13 cellular contexts compared by ENCODE assay signal in the genomic region with DNA sequence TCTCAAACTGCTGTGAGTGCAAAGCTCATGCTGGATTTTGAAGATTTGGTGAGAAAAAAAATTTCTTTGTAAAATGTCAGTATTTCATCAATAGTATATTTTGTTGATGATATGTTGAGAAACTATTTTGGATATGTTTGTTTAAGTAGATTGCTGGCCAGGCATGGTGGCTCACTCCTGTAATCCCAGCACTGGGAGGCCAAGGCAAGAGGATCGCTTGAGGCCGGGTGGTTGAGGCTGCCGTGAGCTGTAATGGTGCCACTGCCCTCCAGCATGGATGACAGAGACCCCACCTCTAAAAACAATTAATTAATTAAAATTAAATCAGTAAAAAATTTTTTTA. TPM values are rescaled to one million over a fixed set of nuclear protein-coding genes. Genes with fewer than 3 reads are reported as not detected.
A peak's percentile ranks its signal among the peaks of the same experiment; 100 is the strongest.
DNase-seq lines count a peak whose midpoint lies in the region; ATAC-seq, FAIRE-seq and TF ChIP-seq lines count a peak whose summit lies in the region.
"Had no signal": no experiment of that assay in that cellular context is flagged by ENCODE, and none has a peak within 500 bp of the region (broad histone marks: within the 10 kb centered on the region; RNA-seq: fewer than 3 reads in every experiment).

No MANE protein-coding gene starts in this region.

- H3K9ac ChIP-seq in HepG2 (ENCODE audit: insufficient read depth, low read depth, low read length): peak overlapping the region; percentile 69; the same call in 1 of the 2 replicates

- H3K36me3 Mint-ChIP-seq in T-helper 1 cell treated with Interleukin-12 subunit alpha and Interleukin-12 subunit beta and Interleukin-4 antibody, amounts not matched to agents 30 μg/mL and 1 μg/mL, for 36 hours (ENCODE audit: low read depth): no peaks in the 10 kb centered on the region
- peaks cover 0 to 2% of the 10 kb centered on the region in 2 donors for H3K36me3 Mint-ChIP-seq in activated naive CD4-positive, alpha-beta T cell treated with anti-CD3 and anti-CD28 coated beads, Interleukin-2, amount 50 U/mL, for 72 hours
- no peaks in the 10 kb centered on the region for H3K36me3 Mint-ChIP-seq in stimulated activated naive B cell treated with anti-CD40 and anti-IgM and Interleukin-4, amounts not matched to agents 10 μg/mL and 1 μg/mL and 100 μg/mL, for 72 hours

- peaks cover 45% of the 10 kb centered on the region for H3K4me1 Mint-ChIP-seq in T-helper 1 cell treated with Interleukin-12 subunit alpha and Interleukin-12 subunit beta and Interleukin-4 antibody, amounts not matched to agents 30 μg/mL and 1 μg/mL, for 36 hours (ENCODE audit: low read depth)
- peaks cover 37 to 56% of the 10 kb centered on the region in 2 donors for H3K4me1 Mint-ChIP-seq in stimulated activated naive B cell treated with anti-CD40 and anti-IgM and Interleukin-4, amounts not matched to agents 10 μg/mL and 1 μg/mL and 100 μg/mL, for 72 hours

- no peaks in the 10 kb centered on the region for H3K9me3 Mint-ChIP-seq in T-helper 1 cell treated with Interleukin-12 subunit alpha and Interleukin-12 subunit beta and Interleukin-4 antibody, amounts not matched to agents 30 μg/mL and 1 μg/mL, for 36 hours
- H3K9me3 Mint-ChIP-seq in activated naive CD4-positive, alpha-beta T cell treated with anti-CD3 and anti-CD28 coated beads, Interleukin-2, amount 50 U/mL, for 72 hours: no peaks in the 10 kb centered on the region
- no peaks in the 10 kb centered on the region for H3K9me3 Mint-ChIP-seq in stimulated activated naive B cell treated with anti-CD40 and anti-IgM and Interleukin-4, amounts not matched to agents 10 μg/mL and 1 μg/mL and 100 μg/mL, for 72 hours

- peak overlapping the region in 1 of 3 experiments; percentile 64; a peak in 2 of 6 replicates for H3K4me3 ChIP-seq in HepG2 (replicated peaks in 1 of 3; ENCODE audit: insufficient read depth in 1 of 3, low read depth in 2 of 3, low read length in 3 of 3)

- H3K27me3 Mint-ChIP-seq in T-helper 1 cell treated with Interleukin-12 subunit alpha and Interleukin-12 subunit beta and Interleukin-4 antibody, amounts not matched to agents 30 μg/mL and 1 μg/mL, for 36 hours (ENCODE audit: low read depth): no peaks in the 10 kb centered on the region
- H3K27me3 Mint-ChIP-seq in stimulated activated naive B cell treated with anti-CD40 and anti-IgM and Interleukin-4, amounts not matched to agents 10 μg/mL and 1 μg/mL and 100 μg/mL, for 72 hours: no peaks in the 10 kb centered on the region

- no peak for ATAC-seq in activated naive CD4-positive, alpha-beta T cell treated with anti-CD3 and anti-CD28 coated beads, Interleukin-2, amount 50 U/mL, for 72 hours
- no peak for ATAC-seq in HepG2
- ATAC-seq in stimulated activated naive B cell treated with anti-CD40 and anti-IgM and Interleukin-4, amounts not matched to agents 10 μg/mL and 1 μg/mL and 100 μg/mL, for 72 hours (replicated peaks): no peak
- ATAC-seq in GM18505 (IDR thresholded peaks at IDR 0.05; ENCODE audit: unreplicated experiment): no peak

- FAIRE-seq in HepG2 (lab: Jason Lieb, UNC): no peak

- TF ChIP-seq POLR2A in HepG2 (IDR thresholded peaks at IDR 0.05; ENCODE audit: insufficient read depth in 1 of 2, low read depth in 2 of 2, low read length in 2 of 2) (no peak), GM18505 (IDR thresholded peaks at IDR 0.05; ENCODE audit: borderline replicate concordance, extremely low read depth, insufficient read depth, insufficient read length) (no peak)

- peaks cover 64% of the 10 kb centered on the region for H3K4me1 ChIP-seq in HepG2 (ENCODE audit: insufficient read depth, low read length)

- no peaks in the 10 kb centered on the region for H3K79me2 ChIP-seq in HepG2 (ENCODE audit: insufficient read depth, low read length)

- intact Hi-C loops in HepG2 (cut with micrococcal nuclease; ENCODE audit: unreplicated experiment): no loop called here

- TF ChIP-seq RAD21 in HepG2 (CRISPR knock-in tag; IDR thresholded peaks at IDR 0.05): no peak

- CTCF ChIA-PET in HepG2 (lab: Yijun Ruan, JAX; ENCODE audit: low intra/inter-chr PET ratio, low total read pairs): no interaction called here

- POLR2A ChIA-PET in HepG2 (lab: Yijun Ruan, JAX): interaction anchor here (0.5 to 6.1 kb wide), 5 partner anchors 9 to 27 kb away, joined by 3 to 85 read pairs (median 3); a partner anchor contains a TSS

- no peaks in the 10 kb centered on the region for H3K36me3 ChIP-seq in HepG2 (replicated peaks in 1 of 2; ENCODE audit: control insufficient read depth in 1 of 2, insufficient read depth in 2 of 2, low read length in 2 of 2)

- H3K4me3 Mint-ChIP-seq in T-helper 1 cell treated with Interleukin-12 subunit alpha and Interleukin-12 subunit beta and Interleukin-4 antibody, amounts not matched to agents 30 μg/mL and 1 μg/mL, for 36 hours: peak overlapping the region; percentile 44
- peak overlapping the region in 1 of 2 donors; percentile 40 for H3K4me3 Mint-ChIP-seq in stimulated activated naive B cell treated with anti-CD40 and anti-IgM and Interleukin-4, amounts not matched to agents 10 μg/mL and 1 μg/mL and 100 μg/mL, for 72 hours

- no peak for DNase-seq in T-helper 1 cell
- DNase-seq in activated naive CD4-positive, alpha-beta T cell treated with anti-CD3 and anti-CD28 coated beads, Interleukin-2, amount 50 U/mL, for 72 hours (ENCODE audit: low spot score in 2 of 2): no peak
- no peak for DNase-seq in HepG2 (ENCODE audit: low spot score)
- no peak for DNase-seq in stimulated activated naive B cell treated with anti-CD40 and anti-IgM and Interleukin-4, amounts not matched to agents 10 μg/mL and 1 μg/mL and 100 μg/mL, for 72 hours
- DNase-seq in DMS 273 (lab: John Stamatoyannopoulos, UW; ENCODE audit: unreplicated experiment): no peak
- DNase-seq in SKM-1 (lab: John Stamatoyannopoulos, UW; ENCODE audit: unreplicated experiment): no peak
- DNase-seq: NCI-H748 treated with DMSO at 0.1 percent for 48 hours had no signal

- no peaks in the 10 kb centered on the region for H3K9me3 ChIP-seq in HepG2 (ENCODE audit: low read length)

- no peaks in the 10 kb centered on the region for H4K20me1 ChIP-seq in HepG2 (ENCODE audit: insufficient read depth, low read length)

- in situ Hi-C loops in HepG2 (cut with HindIII; ENCODE audit: extremely low pct_ligation_motif_present, low pct_unique_long_range_greater_than_20kb): no loop called here

- TF ChIP-seq EP300 in HepG2 (IDR thresholded peaks at IDR 0.05; ENCODE audit: low read depth in 2 of 2, low read length in 2 of 2) (no peak), HepG2 (CRISPR knock-in tag; IDR thresholded peaks at IDR 0.05; ENCODE audit: borderline replicate concordance) (no peak)

- no peaks in the 10 kb centered on the region for H3K27me3 ChIP-seq in HepG2 (ENCODE audit: control insufficient read depth in 1 of 2, insufficient read depth in 2 of 2, low read length in 2 of 2)

- H3K27ac ChIP-seq in HepG2 (ENCODE audit: extremely low read length, insufficient read depth, low read length): peak overlapping the region; percentile 49
- H3K27ac ChIP-seq: 22Rv1, VCaP had no signal

- no peak for TF ChIP-seq CTCF in HepG2 (CRISPR knock-in tag; IDR thresholded peaks at IDR 0.05)

- BruUV-seq in HepG2 (replicated peaks; lab: Mats Ljungman, UMichigan): no TSS peak

- H3K4me2 ChIP-seq in HepG2 (ENCODE audit: low read depth, low read length): peak overlapping the region; percentile 90

- H2AFZ ChIP-seq in HepG2 (ENCODE audit: low read length): no peak overlapping the region

- WGBS in HepG2 (ENCODE audit: low lambda C conversion rate): 87% methylated on average over 3 of the region's 3 CpGs

- H3K27ac Mint-ChIP-seq in T-helper 1 cell treated with Interleukin-12 subunit alpha and Interleukin-12 subunit beta and Interleukin-4 antibody, amounts not matched to agents 30 μg/mL and 1 μg/mL, for 36 hours: peak overlapping the region; percentile 90
- peak overlapping the region; percentile 90 to 94 for H3K27ac Mint-ChIP-seq in activated naive CD4-positive, alpha-beta T cell treated with anti-CD3 and anti-CD28 coated beads, Interleukin-2, amount 50 U/mL, for 72 hours
- H3K27ac Mint-ChIP-seq in stimulated activated naive B cell treated with anti-CD40 and anti-IgM and Interleukin-4, amounts not matched to agents 10 μg/mL and 1 μg/mL and 100 μg/mL, for 72 hours: peak overlapping the region; percentile 82

RNA-seq across cellular contexts. Expression of a gene that starts 6.9 kb away (rescaled TPM):
- 100 to 1,000 TPM in 1 of 2 donors, 10 to 100 TPM in 1; 51.8 to 139 TPM for total RNA-seq in activated naive CD4-positive, alpha-beta T cell treated with anti-CD3 and anti-CD28 coated beads, Interleukin-2, amount 50 U/mL, for 72 hours
- 30.0 and 52.6 TPM in 2 replicates for total RNA-seq in HepG2 (2016; rRNA removed; fragmentation: Illumina TruSeq; extraction: Trizol)
- total RNA-seq in HepG2 (2016; cell fraction: cytosol; rRNA removed; fragmentation: Illumina TruSeq; extraction: Trizol; ENCODE audit: low read depth): 16.1 and 19.2 TPM in 2 replicates
- 27.9 and 45.1 TPM in 2 replicates for total RNA-seq in HepG2 (2016; cell fraction: insoluble cytoplasmic fraction; rRNA removed; fragmentation: Illumina TruSeq; extraction: Trizol)
- 15.2 and 16.4 TPM in 2 replicates for total RNA-seq in HepG2 (2016; cell fraction: membrane; rRNA removed; fragmentation: Illumina TruSeq; extraction: Trizol)
- 36.7 and 42.1 TPM in 2 replicates for total RNA-seq in HepG2 (2016; cell fraction: nucleus; rRNA removed; fragmentation: Illumina TruSeq; extraction: Trizol)
- polyA plus RNA-seq in HepG2 (2011; rRNA removed): 163 and 182 TPM in 2 replicates
- 316 and 459 TPM in 2 replicates for polyA plus RNA-seq in HepG2 (2011; cell fraction: cytosol; rRNA removed)
- polyA plus RNA-seq in HepG2 (2011; cell fraction: nucleus; rRNA removed): 94.3 and 120 TPM in 2 replicates
- polyA plus RNA-seq in HepG2 (2012): 183 and 441 TPM in 2 replicates
- polyA plus RNA-seq in HepG2 (2016; cell fraction: cytosol; fragmentation: Illumina TruSeq; extraction: Trizol; ENCODE audit: low read depth): 87.8 and 96.5 TPM in 2 replicates
- 109 and 136 TPM in 2 replicates for polyA plus RNA-seq in HepG2 (2016; cell fraction: insoluble cytoplasmic fraction; fragmentation: Illumina TruSeq; extraction: Trizol; ENCODE audit: low read depth)
- polyA plus RNA-seq in HepG2 (2016; cell fraction: membrane; fragmentation: Illumina TruSeq; extraction: Trizol; ENCODE audit: low read depth): 64.1 and 65.9 TPM in 2 replicates
- 219 and 229 TPM in 2 replicates for polyA plus RNA-seq in HepG2 (2016; cell fraction: nucleus; fragmentation: Illumina TruSeq; extraction: Trizol; ENCODE audit: insufficient read depth, low read depth)
- polyA minus RNA-seq in HepG2 (2011; rRNA and poly(A)+ RNA removed; ENCODE audit: low replicate concordance): 405 and 668 TPM in 2 replicates
- polyA minus RNA-seq in HepG2 (2011; cell fraction: cytosol; rRNA and poly(A)+ RNA removed): 180 and 184 TPM in 2 replicates
- 31.3 and 46.7 TPM in 2 replicates for polyA minus RNA-seq in HepG2 (2011; cell fraction: nucleus; rRNA and poly(A)+ RNA removed)

RNA-seq across cellular contexts. Expression of a gene that starts 13.7 kb away (rescaled TPM):
- total RNA-seq in activated naive CD4-positive, alpha-beta T cell treated with anti-CD3 and anti-CD28 coated beads, Interleukin-2, amount 50 U/mL, for 72 hours: 100 to 1,000 TPM in 1 of 2 donors, 10 to 100 TPM in 1; 91.3 to 436 TPM
- 0.38 TPM in 1 of 2 replicates, not detected in the other for total RNA-seq in HepG2 (2016; rRNA removed; fragmentation: Illumina TruSeq; extraction: Trizol)
- total RNA-seq in HepG2 (2016; cell fraction: cytosol; rRNA removed; fragmentation: Illumina TruSeq; extraction: Trizol; ENCODE audit: low read depth): not detected in 2 replicates
- 0.24 TPM in 1 of 2 replicates, not detected in the other for total RNA-seq in HepG2 (2016; cell fraction: insoluble cytoplasmic fraction; rRNA removed; fragmentation: Illumina TruSeq; extraction: Trizol)
- total RNA-seq in HepG2 (2016; cell fraction: membrane; rRNA removed; fragmentation: Illumina TruSeq; extraction: Trizol): 0.34 TPM in 1 of 2 replicates, not detected in the other
- total RNA-seq in HepG2 (2016; cell fraction: nucleus; rRNA removed; fragmentation: Illumina TruSeq; extraction: Trizol): not detected in 2 replicates
- 11.1 and 18.7 TPM in 2 replicates for polyA plus RNA-seq in HepG2 (2011; rRNA removed)
- 15.6 and 17.2 TPM in 2 replicates for polyA plus RNA-seq in HepG2 (2011; cell fraction: cytosol; rRNA removed)
- 4.5 and 6.7 TPM in 2 replicates for polyA plus RNA-seq in HepG2 (2011; cell fraction: nucleus; rRNA removed)
- 5.0 and 18.1 TPM in 2 replicates for polyA plus RNA-seq in HepG2 (2012)
- 0.40 and 0.62 TPM in 2 replicates for polyA plus RNA-seq in HepG2 (2016; cell fraction: cytosol; fragmentation: Illumina TruSeq; extraction: Trizol; ENCODE audit: low read depth)
- not detected in 2 replicates for polyA plus RNA-seq in HepG2 (2016; cell fraction: insoluble cytoplasmic fraction; fragmentation: Illumina TruSeq; extraction: Trizol; ENCODE audit: low read depth)
- 0.41 TPM in 1 of 2 replicates, not detected in the other for polyA plus RNA-seq in HepG2 (2016; cell fraction: membrane; fragmentation: Illumina TruSeq; extraction: Trizol; ENCODE audit: low read depth)
- polyA plus RNA-seq in HepG2 (2016; cell fraction: nucleus; fragmentation: Illumina TruSeq; extraction: Trizol; ENCODE audit: insufficient read depth, low read depth): 0.85 and 1.3 TPM in 2 replicates
- 15.4 and 536 TPM in 2 replicates for polyA minus RNA-seq in HepG2 (2011; rRNA and poly(A)+ RNA removed; ENCODE audit: low replicate concordance)
- 4.5 and 5.8 TPM in 2 replicates for polyA minus RNA-seq in HepG2 (2011; cell fraction: cytosol; rRNA and poly(A)+ RNA removed)
- polyA minus RNA-seq in HepG2 (2011; cell fraction: nucleus; rRNA and poly(A)+ RNA removed): 1.5 and 2.7 TPM in 2 replicates

RNA-seq across cellular contexts. Expression of a gene that starts 19.9 kb away (rescaled TPM):
- total RNA-seq in activated naive CD4-positive, alpha-beta T cell treated with anti-CD3 and anti-CD28 coated beads, Interleukin-2, amount 50 U/mL, for 72 hours: 100 to 1,000 TPM; 385 to 785 TPM
- total RNA-seq in HepG2 (2016; rRNA removed; fragmentation: Illumina TruSeq; extraction: Trizol): 10.4 and 13.8 TPM in 2 replicates
- total RNA-seq in HepG2 (2016; cell fraction: cytosol; rRNA removed; fragmentation: Illumina TruSeq; extraction: Trizol; ENCODE audit: low read depth): 4.6 and 5.5 TPM in 2 replicates
- total RNA-seq in HepG2 (2016; cell fraction: insoluble cytoplasmic fraction; rRNA removed; fragmentation: Illumina TruSeq; extraction: Trizol): 11.6 and 12.1 TPM in 2 replicates
- total RNA-seq in HepG2 (2016; cell fraction: membrane; rRNA removed; fragmentation: Illumina TruSeq; extraction: Trizol): 5.2 and 7.6 TPM in 2 replicates
- 6.0 and 9.0 TPM in 2 replicates for total RNA-seq in HepG2 (2016; cell fraction: nucleus; rRNA removed; fragmentation: Illumina TruSeq; extraction: Trizol)
- 267 and 289 TPM in 2 replicates for polyA plus RNA-seq in HepG2 (2011; rRNA removed)
- 371 and 454 TPM in 2 replicates for polyA plus RNA-seq in HepG2 (2011; cell fraction: cytosol; rRNA removed)
- polyA plus RNA-seq in HepG2 (2011; cell fraction: nucleus; rRNA removed): 88.0 and 115 TPM in 2 replicates
- 111 and 258 TPM in 2 replicates for polyA plus RNA-seq in HepG2 (2012)
- 23.4 and 27.5 TPM in 2 replicates for polyA plus RNA-seq in HepG2 (2016; cell fraction: cytosol; fragmentation: Illumina TruSeq; extraction: Trizol; ENCODE audit: low read depth)
- 52.2 and 56.6 TPM in 2 replicates for polyA plus RNA-seq in HepG2 (2016; cell fraction: insoluble cytoplasmic fraction; fragmentation: Illumina TruSeq; extraction: Trizol; ENCODE audit: low read depth)
- polyA plus RNA-seq in HepG2 (2016; cell fraction: membrane; fragmentation: Illumina TruSeq; extraction: Trizol; ENCODE audit: low read depth): 26.5 and 30.4 TPM in 2 replicates
- polyA plus RNA-seq in HepG2 (2016; cell fraction: nucleus; fragmentation: Illumina TruSeq; extraction: Trizol; ENCODE audit: insufficient read depth, low read depth): 46.2 and 58.7 TPM in 2 replicates
- 409 and 521 TPM in 2 replicates for polyA minus RNA-seq in HepG2 (2011; rRNA and poly(A)+ RNA removed; ENCODE audit: low replicate concordance)
- polyA minus RNA-seq in HepG2 (2011; cell fraction: cytosol; rRNA and poly(A)+ RNA removed): 52.0 and 52.6 TPM in 2 replicates
- polyA minus RNA-seq in HepG2 (2011; cell fraction: nucleus; rRNA and poly(A)+ RNA removed): 21.9 and 27.4 TPM in 2 replicates

RNA-seq across cellular contexts. Expression of a gene that starts 28.2 kb away (rescaled TPM):
- not detected for total RNA-seq in activated naive CD4-positive, alpha-beta T cell treated with anti-CD3 and anti-CD28 coated beads, Interleukin-2, amount 50 U/mL, for 72 hours
- not detected in 2 replicates for total RNA-seq in HepG2 (2016; rRNA removed; fragmentation: Illumina TruSeq; extraction: Trizol)
- total RNA-seq in HepG2 (2016; cell fraction: cytosol; rRNA removed; fragmentation: Illumina TruSeq; extraction: Trizol; ENCODE audit: low read depth): not detected in 2 replicates
- total RNA-seq in HepG2 (2016; cell fraction: insoluble cytoplasmic fraction; rRNA removed; fragmentation: Illumina TruSeq; extraction: Trizol): not detected in 2 replicates
- total RNA-seq in HepG2 (2016; cell fraction: membrane; rRNA removed; fragmentation: Illumina TruSeq; extraction: Trizol): not detected in 2 replicates
- not detected in 2 replicates for total RNA-seq in HepG2 (2016; cell fraction: nucleus; rRNA removed; fragmentation: Illumina TruSeq; extraction: Trizol)
- polyA plus RNA-seq in HepG2 (2011; rRNA removed): not detected in 2 replicates
- not detected in 2 replicates for polyA plus RNA-seq in HepG2 (2011; cell fraction: cytosol; rRNA removed)
- not detected in 2 replicates for polyA plus RNA-seq in HepG2 (2011; cell fraction: nucleus; rRNA removed)
- polyA plus RNA-seq in HepG2 (2012): not detected in 2 replicates
- polyA plus RNA-seq in HepG2 (2016; cell fraction: cytosol; fragmentation: Illumina TruSeq; extraction: Trizol; ENCODE audit: low read depth): not detected in 2 replicates
- polyA plus RNA-seq in HepG2 (2016; cell fraction: insoluble cytoplasmic fraction; fragmentation: Illumina TruSeq; extraction: Trizol; ENCODE audit: low read depth): not detected in 2 replicates
- not detected in 2 replicates for polyA plus RNA-seq in HepG2 (2016; cell fraction: membrane; fragmentation: Illumina TruSeq; extraction: Trizol; ENCODE audit: low read depth)
- not detected in 2 replicates for polyA plus RNA-seq in HepG2 (2016; cell fraction: nucleus; fragmentation: Illumina TruSeq; extraction: Trizol; ENCODE audit: insufficient read depth, low read depth)
- polyA minus RNA-seq in HepG2 (2011; rRNA and poly(A)+ RNA removed; ENCODE audit: low replicate concordance): not detected in 2 replicates
- polyA minus RNA-seq in HepG2 (2011; cell fraction: cytosol; rRNA and poly(A)+ RNA removed): not detected in 2 replicates
- not detected in 2 replicates for polyA minus RNA-seq in HepG2 (2011; cell fraction: nucleus; rRNA and poly(A)+ RNA removed)
- total RNA-seq: dermis microvascular lymphatic vessel endothelial cell, H7 had no signal

RNA-seq across cellular contexts. Expression of a gene that starts 38.6 kb away (rescaled TPM):
- 100 to 1,000 TPM in 1 of 2 donors, 10 to 100 TPM in 1; 97.8 to 695 TPM for total RNA-seq in activated naive CD4-positive, alpha-beta T cell treated with anti-CD3 and anti-CD28 coated beads, Interleukin-2, amount 50 U/mL, for 72 hours
- 1.5 and 5.9 TPM in 2 replicates for total RNA-seq in HepG2 (2016; rRNA removed; fragmentation: Illumina TruSeq; extraction: Trizol)
- total RNA-seq in HepG2 (2016; cell fraction: cytosol; rRNA removed; fragmentation: Illumina TruSeq; extraction: Trizol; ENCODE audit: low read depth): 0.51 and 0.79 TPM in 2 replicates
- total RNA-seq in HepG2 (2016; cell fraction: insoluble cytoplasmic fraction; rRNA removed; fragmentation: Illumina TruSeq; extraction: Trizol): 1.7 and 6.0 TPM in 2 replicates
- 0.96 and 1.2 TPM in 2 replicates for total RNA-seq in HepG2 (2016; cell fraction: membrane; rRNA removed; fragmentation: Illumina TruSeq; extraction: Trizol)
- total RNA-seq in HepG2 (2016; cell fraction: nucleus; rRNA removed; fragmentation: Illumina TruSeq; extraction: Trizol): 6.6 and 7.9 TPM in 2 replicates
- 14.8 and 17.4 TPM in 2 replicates for polyA plus RNA-seq in HepG2 (2011; rRNA removed)
- polyA plus RNA-seq in HepG2 (2011; cell fraction: cytosol; rRNA removed): 2.8 and 4.0 TPM in 2 replicates
- polyA plus RNA-seq in HepG2 (2011; cell fraction: nucleus; rRNA removed): 254 and 355 TPM in 2 replicates
- polyA plus RNA-seq in HepG2 (2012): 11.4 and 16.7 TPM in 2 replicates
- 0.29 and 0.37 TPM in 2 replicates for polyA plus RNA-seq in HepG2 (2016; cell fraction: cytosol; fragmentation: Illumina TruSeq; extraction: Trizol; ENCODE audit: low read depth)
- 1.6 and 2.4 TPM in 2 replicates for polyA plus RNA-seq in HepG2 (2016; cell fraction: insoluble cytoplasmic fraction; fragmentation: Illumina TruSeq; extraction: Trizol; ENCODE audit: low read depth)
- 0.88 and 1.1 TPM in 2 replicates for polyA plus RNA-seq in HepG2 (2016; cell fraction: membrane; fragmentation: Illumina TruSeq; extraction: Trizol; ENCODE audit: low read depth)
- polyA plus RNA-seq in HepG2 (2016; cell fraction: nucleus; fragmentation: Illumina TruSeq; extraction: Trizol; ENCODE audit: insufficient read depth, low read depth): 30.4 and 30.9 TPM in 2 replicates
- polyA minus RNA-seq in HepG2 (2011; rRNA and poly(A)+ RNA removed; ENCODE audit: low replicate concordance): 2.9 and 7.7 TPM in 2 replicates
- 1.9 and 2.7 TPM in 2 replicates for polyA minus RNA-seq in HepG2 (2011; cell fraction: cytosol; rRNA and poly(A)+ RNA removed)
- 13.7 and 13.8 TPM in 2 replicates for polyA minus RNA-seq in HepG2 (2011; cell fraction: nucleus; rRNA and poly(A)+ RNA removed)

Comparison
In these comparisons a context has a peak if more than half of its experiments do, and no peak if none do; other contexts are left out.
1. RNA of a gene that starts 13.7 kb away (total RNA-seq): 91.3 to 436 TPM in activated naive CD4-positive, alpha-beta T cell treated with anti-CD3 and anti-CD28 coated beads, Interleukin-2, amount 50 U/mL, for 72 hours; 0.24 to 0.38 TPM in HepG2; every median in the first group is over 10 times any median in the second.
2. RNA of a gene that starts 19.9 kb away (total RNA-seq): 385 to 785 TPM in activated naive CD4-positive, alpha-beta T cell treated with anti-CD3 and anti-CD28 coated beads, Interleukin-2, amount 50 U/mL, for 72 hours; 4.6 to 13.8 TPM in HepG2; every median in the first group is over 10 times any median in the second.
3. Peak in every context shown above with its lines, with median percentiles within 50 percentile points of each other: H3K27ac Mint-ChIP-seq.